1 cellular context compared by ENCODE assay signal in the genomic region with DNA sequence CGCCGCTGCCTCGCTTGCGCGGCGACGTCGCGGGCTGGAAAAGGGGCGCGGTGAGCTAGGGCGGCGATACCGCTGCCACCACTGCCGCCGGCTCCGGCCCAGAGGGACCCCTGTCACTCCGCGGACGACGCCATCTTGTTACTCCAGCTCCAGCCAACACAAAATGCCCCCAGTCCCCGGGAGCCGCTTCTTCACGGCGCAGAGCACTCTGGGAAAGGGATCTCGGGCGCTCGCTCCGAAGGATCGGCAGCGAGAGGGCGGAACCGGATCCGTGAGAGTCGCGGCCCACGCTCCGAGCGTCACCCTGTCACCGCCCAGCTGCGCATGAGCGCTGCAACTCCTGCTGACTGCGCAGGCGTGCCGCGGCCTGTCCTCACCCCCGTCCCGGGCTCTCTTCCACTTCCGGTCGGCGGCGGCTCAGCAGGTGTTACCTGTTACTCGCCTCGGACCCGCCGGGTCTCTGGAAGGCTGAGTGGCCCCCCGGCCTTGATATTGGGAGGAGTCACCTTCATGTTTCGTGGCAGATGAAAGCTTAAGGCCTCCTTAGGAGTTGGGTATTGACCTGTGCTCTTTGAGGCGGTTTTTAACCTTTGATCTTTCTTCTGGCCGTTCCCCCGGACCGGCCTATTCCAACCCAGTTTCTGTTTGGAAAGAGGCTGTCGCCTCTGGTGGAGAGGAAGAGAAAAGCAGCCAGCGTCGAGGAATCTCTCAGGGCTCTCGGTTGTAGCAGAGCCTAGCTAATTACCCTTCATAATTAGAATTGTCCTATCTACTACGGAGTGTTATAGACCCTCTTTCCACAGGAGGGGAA.
A peak's percentile ranks its signal among the peaks of the same experiment; 100 is the strongest.
TF ChIP-seq lines count a peak whose summit lies in the region.

Gene CSNK1A1 (minus strand): TSS at position 213 of the 811 bp plus-strand sequence. CDS start 475 bp downstream, outside the sequence.

TF ChIP-seq in HepG2, 621 proteins besides CTCF, POLR2A, EP300 and RAD21 (continued from another document and continues in another):
- TF ChIP-seq, protein P1, sequence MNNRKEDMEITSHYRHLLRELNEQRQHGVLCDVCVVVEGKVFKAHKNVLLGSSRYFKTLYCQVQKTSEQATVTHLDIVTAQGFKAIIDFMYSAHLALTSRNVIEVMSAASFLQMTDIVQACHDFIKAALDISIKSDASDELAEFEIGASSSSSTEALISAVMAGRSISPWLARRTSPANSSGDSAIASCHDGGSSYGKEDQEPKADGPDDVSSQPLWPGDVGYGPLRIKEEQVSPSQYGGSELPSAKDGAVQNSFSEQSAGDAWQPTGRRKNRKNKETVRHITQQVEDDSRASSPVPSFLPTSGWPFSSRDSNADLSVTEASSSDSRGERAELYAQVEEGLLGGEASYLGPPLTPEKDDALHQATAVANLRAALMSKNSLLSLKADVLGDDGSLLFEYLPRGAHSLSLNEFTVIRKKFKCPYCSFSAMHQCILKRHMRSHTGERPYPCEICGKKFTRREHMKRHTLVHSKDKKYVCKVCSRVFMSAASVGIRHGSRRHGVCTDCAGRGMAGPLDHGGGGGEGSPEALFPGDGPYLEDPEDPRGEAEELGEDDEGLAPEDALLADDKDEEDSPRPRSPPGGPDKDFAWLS (CRISPR knock-in tag; IDR thresholded peaks at IDR 0.05; ENCODE audit: borderline replicate concordance): no peak
- TF ChIP-seq ZNF619 (CRISPR knock-in tag; IDR thresholded peaks at IDR 0.05): no peak
- TF ChIP-seq ZNF274 (CRISPR knock-in tag; IDR thresholded peaks at IDR 0.05): peak; percentile 38; the same call in 1 of the 2 replicates
- TF ChIP-seq ZNF891 (CRISPR knock-in tag; IDR thresholded peaks at IDR 0.05): peak; percentile 88
- peak; percentile 59 for TF ChIP-seq ZMYM3 (CRISPR knock-in tag; IDR thresholded peaks at IDR 0.05)
- TF ChIP-seq SIN3B (IDR thresholded peaks at IDR 0.05; ENCODE audit: low read length): no peak; the same call in 1 of the 2 replicates
- TF ChIP-seq YY1 (IDR thresholded peaks at IDR 0.05; ENCODE audit: insufficient read depth, insufficient replicate concordance, low read depth, low read length): peak; percentile 96
- no peak for TF ChIP-seq EZH2 (conservative IDR thresholded peaks at IDR 0.05; ENCODE audit: low read depth, low read length)
- TF ChIP-seq ZNF253 (CRISPR knock-in tag; IDR thresholded peaks at IDR 0.05; ENCODE audit: borderline replicate concordance): peak; percentile 52; the same call in 1 of the 2 replicates
- TF ChIP-seq, protein P2, sequence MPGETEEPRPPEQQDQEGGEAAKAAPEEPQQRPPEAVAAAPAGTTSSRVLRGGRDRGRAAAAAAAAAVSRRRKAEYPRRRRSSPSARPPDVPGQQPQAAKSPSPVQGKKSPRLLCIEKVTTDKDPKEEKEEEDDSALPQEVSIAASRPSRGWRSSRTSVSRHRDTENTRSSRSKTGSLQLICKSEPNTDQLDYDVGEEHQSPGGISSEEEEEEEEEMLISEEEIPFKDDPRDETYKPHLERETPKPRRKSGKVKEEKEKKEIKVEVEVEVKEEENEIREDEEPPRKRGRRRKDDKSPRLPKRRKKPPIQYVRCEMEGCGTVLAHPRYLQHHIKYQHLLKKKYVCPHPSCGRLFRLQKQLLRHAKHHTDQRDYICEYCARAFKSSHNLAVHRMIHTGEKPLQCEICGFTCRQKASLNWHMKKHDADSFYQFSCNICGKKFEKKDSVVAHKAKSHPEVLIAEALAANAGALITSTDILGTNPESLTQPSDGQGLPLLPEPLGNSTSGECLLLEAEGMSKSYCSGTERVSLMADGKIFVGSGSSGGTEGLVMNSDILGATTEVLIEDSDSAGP (CRISPR knock-in tag; IDR thresholded peaks at IDR 0.05; ENCODE audit: borderline replicate concordance): peak; percentile 85
- peak; percentile 92 for TF ChIP-seq THAP11 (CRISPR knock-in tag; IDR thresholded peaks at IDR 0.05)
- TF ChIP-seq, protein P3, sequence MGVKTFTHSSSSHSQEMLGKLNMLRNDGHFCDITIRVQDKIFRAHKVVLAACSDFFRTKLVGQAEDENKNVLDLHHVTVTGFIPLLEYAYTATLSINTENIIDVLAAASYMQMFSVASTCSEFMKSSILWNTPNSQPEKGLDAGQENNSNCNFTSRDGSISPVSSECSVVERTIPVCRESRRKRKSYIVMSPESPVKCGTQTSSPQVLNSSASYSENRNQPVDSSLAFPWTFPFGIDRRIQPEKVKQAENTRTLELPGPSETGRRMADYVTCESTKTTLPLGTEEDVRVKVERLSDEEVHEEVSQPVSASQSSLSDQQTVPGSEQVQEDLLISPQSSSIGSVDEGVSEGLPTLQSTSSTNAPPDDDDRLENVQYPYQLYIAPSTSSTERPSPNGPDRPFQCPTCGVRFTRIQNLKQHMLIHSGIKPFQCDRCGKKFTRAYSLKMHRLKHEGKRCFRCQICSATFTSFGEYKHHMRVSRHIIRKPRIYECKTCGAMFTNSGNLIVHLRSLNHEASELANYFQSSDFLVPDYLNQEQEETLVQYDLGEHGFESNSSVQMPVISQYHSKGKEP (CRISPR knock-in tag; IDR thresholded peaks at IDR 0.05): peak; percentile 24; the same call in 1 of the 2 replicates
- peak; percentile 21; the same call in 1 of the 2 replicates for TF ChIP-seq CHD4 (IDR thresholded peaks at IDR 0.05; ENCODE audit: borderline replicate concordance, low read length)
- TF ChIP-seq, protein P4, sequence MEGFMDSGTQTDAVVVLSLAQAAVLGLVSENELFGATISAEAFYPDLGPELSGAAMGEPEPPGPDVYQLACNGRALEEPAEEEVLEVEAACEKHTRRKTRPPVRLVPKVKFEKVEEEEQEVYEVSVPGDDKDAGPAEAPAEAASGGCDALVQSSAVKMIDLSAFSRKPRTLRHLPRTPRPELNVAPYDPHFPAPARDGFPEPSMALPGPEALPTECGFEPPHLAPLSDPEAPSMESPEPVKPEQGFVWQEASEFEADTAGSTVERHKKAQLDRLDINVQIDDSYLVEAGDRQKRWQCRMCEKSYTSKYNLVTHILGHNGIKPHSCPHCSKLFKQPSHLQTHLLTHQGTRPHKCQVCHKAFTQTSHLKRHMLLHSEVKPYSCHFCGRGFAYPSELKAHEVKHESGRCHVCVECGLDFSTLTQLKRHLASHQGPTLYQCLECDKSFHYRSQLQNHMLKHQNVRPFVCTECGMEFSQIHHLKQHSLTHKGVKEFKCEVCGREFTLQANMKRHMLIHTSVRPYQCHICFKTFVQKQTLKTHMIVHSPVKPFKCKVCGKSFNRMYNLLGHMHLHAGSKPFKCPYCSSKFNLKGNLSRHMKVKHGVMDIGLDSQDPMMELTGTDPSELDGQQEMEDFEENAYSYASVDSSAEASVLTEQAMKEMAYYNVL (CRISPR knock-in tag; IDR thresholded peaks at IDR 0.05; ENCODE audit: borderline replicate concordance): peak; percentile 91
- no peak; the same call in 1 of the 2 replicates for TF ChIP-seq SAFB2 (CRISPR knock-in tag; IDR thresholded peaks at IDR 0.05; ENCODE audit: borderline replicate concordance, low read depth)
- TF ChIP-seq ZNF572 (CRISPR knock-in tag; IDR thresholded peaks at IDR 0.05): no peak
- TF ChIP-seq RARG (CRISPR knock-in tag; IDR thresholded peaks at IDR 0.05; ENCODE audit: low read depth): no peak
- peak; percentile 39; the same call in 1 of the 2 replicates for TF ChIP-seq MYNN (CRISPR knock-in tag; IDR thresholded peaks at IDR 0.05; ENCODE audit: low read depth)
- TF ChIP-seq TBX3 (IDR thresholded peaks at IDR 0.05; ENCODE audit: borderline replicate concordance): 0 out of 2 replicates have a peak, but pooled peaks have one; percentile 50
- peak; percentile 81 for TF ChIP-seq HOXA3 (CRISPR knock-in tag; IDR thresholded peaks at IDR 0.05)
- peak; percentile 42 for TF ChIP-seq ZBTB40 (IDR thresholded peaks at IDR 0.05)
- peak; percentile 65; the same call in 1 of the 2 replicates for TF ChIP-seq ZBTB40 (CRISPR knock-in tag; IDR thresholded peaks at IDR 0.05)
- no peak for TF ChIP-seq ZBTB3 (CRISPR knock-in tag; IDR thresholded peaks at IDR 0.05; ENCODE audit: borderline replicate concordance, low read depth)
